12 cellular contexts compared by ENCODE assay signal in the genomic region with DNA sequence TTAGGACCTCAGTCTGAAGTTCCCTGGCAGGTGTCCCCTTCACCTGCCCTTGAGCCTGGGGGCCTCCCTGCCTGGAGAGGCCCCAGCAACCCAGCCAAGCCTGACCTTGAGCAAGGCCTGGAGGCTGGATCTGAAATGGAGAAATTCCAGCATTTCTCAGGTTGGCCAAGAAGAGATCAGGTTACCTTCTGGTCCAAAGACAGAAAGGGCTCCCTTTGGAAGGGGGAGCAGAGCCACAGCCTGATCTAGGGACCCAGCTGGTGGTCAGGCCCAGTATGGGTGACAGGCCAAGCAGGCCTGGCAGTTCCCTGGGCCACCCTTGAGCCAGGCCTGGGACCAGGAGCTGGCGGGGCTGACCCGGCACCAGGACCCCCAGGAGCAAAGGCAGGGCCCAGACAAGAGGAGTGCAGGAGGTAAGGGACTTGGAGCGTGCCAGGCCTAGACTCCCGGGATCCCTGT.
A peak's percentile ranks its signal among the peaks of the same experiment; 100 is the strongest.
DNase-seq lines count a peak whose midpoint lies in the region; ATAC-seq and TF ChIP-seq lines count a peak whose summit lies in the region.
"Had no signal": no experiment of that assay in that cellular context is flagged by ENCODE, and none has a peak within 500 bp of the region (broad histone marks: within the 10 kb centered on the region; RNA-seq: fewer than 3 reads in every experiment).

No MANE protein-coding gene starts in this region.

- peaks cover under 1% of the 10 kb centered on the region for H3K79me2 ChIP-seq in hepatocyte

- no peaks in the 10 kb centered on the region for H3K9me2 ChIP-seq in hepatocyte (replicated peaks; ENCODE audit: insufficient read depth)

- CTCF ChIA-PET in WTC11 (lab: Charles Lee) = interaction anchor here (0.6 to 0.7 kb wide), 2 partner anchors 17 to 65 kb away, joined by 3 read pairs; no protein-coding TSS in a partner anchor

- peaks cover 36% of the 10 kb centered on the region for H3K9me3 Mint-ChIP-seq in WTC11

- ATAC-seq in WTC11 (no peak), HG03565 (IDR thresholded peaks at IDR 0.05; ENCODE audit: unreplicated experiment) (no peak), HG03025 (IDR thresholded peaks at IDR 0.05; ENCODE audit: low FRiP score, unreplicated experiment) (no peak)

- no peak for TF ChIP-seq CTCF in AG09309 (IDR thresholded peaks at IDR 0.05; ENCODE audit: control insufficient read depth, insufficient read depth, low read depth, low read length, missing control alignments)
- no peak for TF ChIP-seq CTCF in WTC11 (IDR thresholded peaks at IDR 0.05)
- TF ChIP-seq CTCF in hepatocyte (IDR thresholded peaks at IDR 0.05; ENCODE audit: poor library complexity) = no peak

- WGBS in hepatocyte (ENCODE audit: low lambda C conversion rate, missing lambda C conversion rate) = 84% methylated on average over 4 of the region's 4 CpGs

- no peaks in the 10 kb centered on the region for H3K9me3 ChIP-seq in hepatocyte (ENCODE audit: low read depth)

- H3K27me3 Mint-ChIP-seq in WTC11 (ENCODE audit: low read depth) = peaks cover 65% of the 10 kb centered on the region

- H3K4me3 ChIP-seq in AG09309 (ENCODE audit: control insufficient read depth, low read depth, low read length) (peak overlapping the region; percentile 47), hepatocyte (peak overlapping the region; percentile 24)

- no peak overlapping the region for H2AFZ ChIP-seq in hepatocyte

- no peaks in the 10 kb centered on the region for H3K36me3 ChIP-seq in hepatocyte (replicated peaks; ENCODE audit: insufficient read depth, low read depth)

- H3K4me3 Mint-ChIP-seq in WTC11 = 0 out of 2 replicates have a peak overlapping the region, but pooled peaks have one; percentile 64

- no peak overlapping the region for H3K27ac Mint-ChIP-seq in WTC11

- peaks cover 29% of the 10 kb centered on the region for H3K36me3 Mint-ChIP-seq in WTC11

- H3K4me2 ChIP-seq in hepatocyte = peak overlapping the region; percentile 92

- H3K4me1 ChIP-seq in hepatocyte (ENCODE audit: insufficient read depth) = peaks cover 32% of the 10 kb centered on the region

- POLR2A ChIA-PET in WTC11 (lab: Charles Lee) = no interaction called here

- H3K4me1 Mint-ChIP-seq in WTC11 = peaks cover 7% of the 10 kb centered on the region; the same call in 1 of the 2 replicates

- H4K20me1 ChIP-seq in hepatocyte (ENCODE audit: insufficient read depth, poor library complexity, severe bottlenecking) = no peaks in the 10 kb centered on the region

- no peak for DNase-seq in AG09309 (ENCODE audit: low read depth)
- DNase-seq in WTC11 (ENCODE audit: low spot score) = no peak
- no peak for DNase-seq in hepatocyte (ENCODE audit: low spot score)
- peak; percentile 67 for DNase-seq in renal cortical epithelial cell (ENCODE audit: low read depth)
- no peak for DNase-seq in cerebellum (ENCODE audit: low spot score)
- DNase-seq in NCI-H2171 (lab: John Stamatoyannopoulos, UW) = no peak
- DNase-seq: activated CD8-positive, alpha-beta memory T cell treated with anti-CD3 and anti-CD28 coated beads, Interleukin-2, amount 50 U/mL, for 4 hours; anterior cingulate cortex; NCI-H1930; T1000 had no signal

- no peaks in the 10 kb centered on the region for H3K27me3 ChIP-seq in hepatocyte

- peak overlapping the region; percentile 94 for H3K27ac ChIP-seq in hepatocyte

TF ChIP-seq in WTC11, 78 proteins besides CTCF, POLR2A, EP300 and RAD21:
- TF ChIP-seq, protein P1, sequence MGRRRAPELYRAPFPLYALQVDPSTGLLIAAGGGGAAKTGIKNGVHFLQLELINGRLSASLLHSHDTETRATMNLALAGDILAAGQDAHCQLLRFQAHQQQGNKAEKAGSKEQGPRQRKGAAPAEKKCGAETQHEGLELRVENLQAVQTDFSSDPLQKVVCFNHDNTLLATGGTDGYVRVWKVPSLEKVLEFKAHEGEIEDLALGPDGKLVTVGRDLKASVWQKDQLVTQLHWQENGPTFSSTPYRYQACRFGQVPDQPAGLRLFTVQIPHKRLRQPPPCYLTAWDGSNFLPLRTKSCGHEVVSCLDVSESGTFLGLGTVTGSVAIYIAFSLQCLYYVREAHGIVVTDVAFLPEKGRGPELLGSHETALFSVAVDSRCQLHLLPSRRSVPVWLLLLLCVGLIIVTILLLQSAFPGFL (CRISPR knock-in tag; IDR thresholded peaks at IDR 0.05; ENCODE audit: borderline replicate concordance) = no peak
